In the genomic region with DNA sequence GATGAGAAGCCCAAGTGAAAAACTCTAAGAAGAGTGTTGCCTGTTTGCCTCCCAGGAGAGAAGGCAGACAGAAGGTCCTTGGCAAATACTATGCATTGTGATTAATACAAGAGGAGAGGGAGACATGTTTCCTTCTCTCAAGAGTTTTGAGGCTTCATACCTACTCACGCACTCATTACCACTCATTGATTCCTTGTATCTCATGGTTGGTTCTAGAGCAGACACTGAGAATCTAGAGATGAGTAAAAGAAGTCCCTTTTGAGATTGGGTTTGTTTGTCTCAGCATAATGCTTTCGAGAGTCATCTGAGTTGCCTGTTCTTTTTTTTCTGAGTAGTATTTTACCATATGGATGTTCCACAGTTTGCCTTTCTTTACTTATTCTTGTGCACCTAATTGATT, we compare ENCODE assay signal across 20 cellular contexts. TPM values are rescaled to one million over a fixed set of nuclear protein-coding genes. Genes with fewer than 3 reads are reported as not detected.
DNase-seq lines count a peak whose midpoint lies in the region; ATAC-seq and TF ChIP-seq lines count a peak whose summit lies in the region.
"Had no signal": no experiment of that assay in that cellular context is flagged by ENCODE, and none has a peak within 500 bp of the region (broad histone marks: within the 10 kb centered on the region; RNA-seq: fewer than 3 reads in every experiment).

No MANE protein-coding gene starts in this region.

- CTCF ChIA-PET in T-cell (lab: Charles Lee): no interaction called here
- CTCF ChIA-PET in naive thymus-derived CD4-positive, alpha-beta T cell (lab: Charles Lee): interaction anchor here (0.7 to 1.0 kb wide), 2 partner anchors 9 to 102 kb away, joined by 3 read pairs; no protein-coding TSS in a partner anchor

- H3K36me3 Mint-ChIP-seq in activated T-cell treated with anti-CD3 and anti-CD28 coated beads, Interleukin-2, amount 50 U/mL, for 4 hours (ENCODE audit: insufficient read depth): peaks cover 21% of the 10 kb centered on the region
- peaks cover 44% of the 10 kb centered on the region for H3K36me3 Mint-ChIP-seq in T-cell
- peaks cover 41 to 91% (median 61%) of the 10 kb centered on the region in 5 donors for H3K36me3 Mint-ChIP-seq in naive thymus-derived CD4-positive, alpha-beta T cell

- no peak overlapping the region for H3K27ac ChIP-seq in naive thymus-derived CD4-positive, alpha-beta T cell (ENCODE audit: low read depth, low read length)

- H3K36me3 ChIP-seq in naive thymus-derived CD4-positive, alpha-beta T cell (ENCODE audit: control insufficient read depth in 2 of 3, insufficient read depth in 3 of 3, low read length in 3 of 3): peaks cover 0 to 10% (median 0%) of the 10 kb centered on the region in 3 experiments

- peaks cover 32% of the 10 kb centered on the region for H3K4me1 Mint-ChIP-seq in activated T-cell treated with anti-CD3 and anti-CD28 coated beads, Interleukin-2, amount 50 U/mL, for 4 hours (ENCODE audit: low read depth)
- H3K4me1 Mint-ChIP-seq in T-cell: peaks cover 26 to 68% (median 54%) of the 10 kb centered on the region in 3 donors
- peaks cover 13 to 83% (median 71%) of the 10 kb centered on the region in 7 donors for H3K4me1 Mint-ChIP-seq in naive thymus-derived CD4-positive, alpha-beta T cell
- H3K4me1 Mint-ChIP-seq: B cell had no signal

- H3K27me3 Mint-ChIP-seq in activated T-cell treated with anti-CD3 and anti-CD28 coated beads, Interleukin-2, amount 50 U/mL, for 4 hours (ENCODE audit: low read depth): no peaks in the 10 kb centered on the region
- no peaks in the 10 kb centered on the region for H3K27me3 Mint-ChIP-seq in T-cell
- no peaks in the 10 kb centered on the region for H3K27me3 Mint-ChIP-seq in naive thymus-derived CD4-positive, alpha-beta T cell
- H3K27me3 Mint-ChIP-seq: CD4-positive, alpha-beta memory T cell had no signal

- peaks cover 52% of the 10 kb centered on the region for H3K9me3 Mint-ChIP-seq in activated T-cell treated with anti-CD3 and anti-CD28 coated beads, Interleukin-2, amount 50 U/mL, for 4 hours
- H3K9me3 Mint-ChIP-seq in T-cell: peaks cover 19 to 56% (median 53%) of the 10 kb centered on the region in 3 donors
- H3K9me3 Mint-ChIP-seq in naive thymus-derived CD4-positive, alpha-beta T cell: peaks cover 0 to 98% (median 65%) of the 10 kb centered on the region in 11 donors

- DNase-seq in activated T-cell treated with anti-CD3 and anti-CD28 coated beads, Interleukin-2, amount 50 U/mL, for 4 hours: no peak
- DNase-seq in activated T-cell treated with anti-CD3 and anti-CD28 coated beads for 4 hours (no peak), GM12865 (ENCODE audit: low read depth) (peak; percentile 46), T-cell (no peak), H4 (ENCODE audit: low spot score) (no peak), T1000 (lab: John Stamatoyannopoulos, UW) (no peak)
- no peak for DNase-seq in naive thymus-derived CD4-positive, alpha-beta T cell
- DNase-seq: CD4-positive, alpha-beta memory T cell; GF-D8; NCI-H1417 treated with DMSO at 0.1 percent for 48 hours; NCI-H1930; NCI-H2171 treated with DMSO at 0.1 percent for 48 hours; NCI-H446 treated with DMSO at 0.1 percent for 48 hours; NK-92 treated with Interleukin-12 subunit alpha and Interleukin-12 subunit beta, amount 100 ng/mL, for 24 hours; SHP77 had no signal

- no peaks in the 10 kb centered on the region for H3K27me3 ChIP-seq in naive thymus-derived CD4-positive, alpha-beta T cell (ENCODE audit: control insufficient read depth in 2 of 2, insufficient read depth in 2 of 2, low read length in 2 of 2)

- POLR2A ChIA-PET in T-cell (lab: Charles Lee): no interaction called here
- POLR2A ChIA-PET in naive thymus-derived CD4-positive, alpha-beta T cell (lab: Charles Lee): interaction anchor here (0.7 to 8.6 kb wide), 11 partner anchors 11 to 175 kb away, joined by 3 to 71 read pairs (median 5); partner anchors contain the start of genes GIMAP4 and GIMAP5

- peak overlapping the region; percentile 36 to 71 for H3K27ac Mint-ChIP-seq in T-cell
- H3K27ac Mint-ChIP-seq in naive thymus-derived CD4-positive, alpha-beta T cell: peak overlapping the region in 6 of 9 donors; percentile 5 to 78 (median 57)
- H3K27ac Mint-ChIP-seq: B cell had no signal

- no peak overlapping the region for H3K4me3 Mint-ChIP-seq in activated T-cell treated with anti-CD3 and anti-CD28 coated beads, Interleukin-2, amount 50 U/mL, for 4 hours
- peak overlapping the region in 1 of 3 donors; percentile 44 for H3K4me3 Mint-ChIP-seq in T-cell
- peak overlapping the region in 2 of 10 donors; percentile 16 to 40 for H3K4me3 Mint-ChIP-seq in naive thymus-derived CD4-positive, alpha-beta T cell
- H3K4me3 Mint-ChIP-seq: B cell had no signal

- peaks cover 7 to 44% (median 13%) of the 10 kb centered on the region in 3 experiments for H3K9me3 ChIP-seq in naive thymus-derived CD4-positive, alpha-beta T cell (ENCODE audit: control insufficient read depth in 2 of 3, low read length in 3 of 3)

- intact Hi-C loops in naive thymus-derived CD4-positive, alpha-beta T cell (cut with micrococcal nuclease): loop anchor here in 1 of 2 donors (5.0 kb wide), 1 partner anchor 34 kb away; no protein-coding TSS in a partner anchor

- peaks cover 3 to 6% of the 10 kb centered on the region in 2 donors for H3K4me1 ChIP-seq in naive thymus-derived CD4-positive, alpha-beta T cell (ENCODE audit: control insufficient read depth in 2 of 2, insufficient read depth in 2 of 2, low read length in 2 of 2)

- peak; percentile 61 to 65 for ATAC-seq in activated T-cell treated with anti-CD3 and anti-CD28 coated beads, Interleukin-2, amount 50 U/mL, for 4 hours
- no peak for ATAC-seq in T-cell (replicated peaks in 1 of 4)
- no peak for ATAC-seq in naive thymus-derived CD4-positive, alpha-beta T cell
- ATAC-seq: K562 had no signal

- H3K4me3 ChIP-seq in GM12865 (ENCODE audit: low read depth, low read length): no peak overlapping the region
- no peak overlapping the region for H3K4me3 ChIP-seq in naive thymus-derived CD4-positive, alpha-beta T cell (ENCODE audit: low read length)
- H3K4me3 ChIP-seq: K562 had no signal

- TF ChIP-seq CTCF in GM12865 (IDR thresholded peaks at IDR 0.05; ENCODE audit: insufficient read depth, low read depth, low read length, missing control alignments): no peak

RNA-seq across cellular contexts. Expression of gene GIMAP4, which starts 13.8 kb away (rescaled TPM):
- 10 to 100 TPM; 10.1 to 11.1 (median 11.1) TPM for total RNA-seq in activated T-cell treated with anti-CD3 and anti-CD28 coated beads, Interleukin-2, amount 50 U/mL, for 4 hours
- 100 to 1,000 TPM; 121 to 341 (median 306) TPM for total RNA-seq in T-cell
- total RNA-seq in naive thymus-derived CD4-positive, alpha-beta T cell: 100 to 1,000 TPM in 4 of 5 experiments, 10 to 100 TPM in 1; 74.9 to 413 (median 406) TPM
- 100 to 1,000 TPM; 405 to 762 TPM for polyA plus RNA-seq in naive thymus-derived CD4-positive, alpha-beta T cell
- 0.12 TPM in 1 of 2 replicates, not detected in the other for total RNA-seq in H4 (2014; rRNA removed; shearing (Covaris generic))
- total RNA-seq: OCI-LY7 had no signal
- polyA plus RNA-seq: AG04450, K562 had no signal

RNA-seq across cellular contexts. Expression of gene GIMAP6, which starts 51.2 kb away (rescaled TPM):
- total RNA-seq in activated T-cell treated with anti-CD3 and anti-CD28 coated beads, Interleukin-2, amount 50 U/mL, for 4 hours: 10 to 100 TPM; 14.8 to 20.0 (median 18.1) TPM
- total RNA-seq in T-cell: 100 to 1,000 TPM in 3 of 5 donors, 10 to 100 TPM in 2; 55.0 to 168 (median 150) TPM
- 100 to 1,000 TPM in 3 of 5 experiments, 10 to 100 TPM in 2; 40.3 to 173 (median 152) TPM for total RNA-seq in naive thymus-derived CD4-positive, alpha-beta T cell
- polyA plus RNA-seq in naive thymus-derived CD4-positive, alpha-beta T cell: 100 to 1,000 TPM; 130 to 188 TPM
- total RNA-seq in H4 (2014; rRNA removed; shearing (Covaris generic)): 0.41 and 0.56 TPM in 2 replicates
- total RNA-seq: H1, OCI-LY7 had no signal
- polyA plus RNA-seq: AG04450, H1 had no signal

Comparison
In these comparisons a context has a peak if more than half of its experiments do, and no peak if none do; other contexts are left out.
1. ATAC-seq: peak in activated T-cell treated with anti-CD3 and anti-CD28 coated beads, Interleukin-2, amount 50 U/mL, for 4 hours (2 of 2); none in T-cell (0 of 4) and naive thymus-derived CD4-positive, alpha-beta T cell (single experiment).
2. RNA of gene GIMAP6, which starts 51.2 kb away (total RNA-seq): 40.3 to 173 TPM in naive thymus-derived CD4-positive, alpha-beta T cell, 55.0 to 168 TPM in T-cell and 14.8 to 20.0 TPM in activated T-cell treated with anti-CD3 and anti-CD28 coated beads, Interleukin-2, amount 50 U/mL, for 4 hours; 0.41 to 0.56 TPM in H4; every median in the first group is over 10 times any median in the second.